In genomic region chr9:87324613-87325194, GRCh38 we compare ENCODE assay signal across 9 cellular contexts.
A peak's percentile ranks its signal among the peaks of the same experiment; 100 is the strongest.
DNase-seq lines count a peak whose midpoint lies in the region; ATAC-seq and TF ChIP-seq lines count a peak whose summit lies in the region.
"Had no signal": no experiment of that assay in that cellular context is flagged by ENCODE, and none has a peak within 500 bp of the region (broad histone marks: within the 10 kb centered on the region; RNA-seq: fewer than 3 reads in every experiment).

No MANE protein-coding gene starts in this region.

- H3K4me1 Mint-ChIP-seq in activated naive CD8-positive, alpha-beta T cell treated with anti-CD3 and anti-CD28 coated beads, Interleukin-2, amount 50 U/mL, for 24 hours: no peaks in the 10 kb centered on the region

- H3K4me3 Mint-ChIP-seq in activated naive CD8-positive, alpha-beta T cell treated with anti-CD3 and anti-CD28 coated beads, Interleukin-2, amount 50 U/mL, for 24 hours: no peak overlapping the region

- intact Hi-C loops in aorta (cut with DNase I): loop anchor here (1.0 to 10.0 kb wide), 7 partner anchors 177 to 892 kb away; no protein-coding TSS in a partner anchor

- peak; percentile 70 for TF ChIP-seq CTCF in HEK293 (tag by site-specific recombination; IDR thresholded peaks at IDR 0.05)

- no peaks in the 10 kb centered on the region for H3K27me3 ChIP-seq in aorta (ENCODE audit: control insufficient read depth in 1 of 2, insufficient read depth in 2 of 2, low read length in 1 of 2)

- H3K36me3 Mint-ChIP-seq in activated naive CD8-positive, alpha-beta T cell treated with anti-CD3 and anti-CD28 coated beads, Interleukin-2, amount 50 U/mL, for 24 hours (ENCODE audit: low read depth): no peaks in the 10 kb centered on the region

- ATAC-seq in aorta (ENCODE audit: low FRiP score): peak; percentile 83
- ATAC-seq in activated naive CD8-positive, alpha-beta T cell treated with anti-CD3 and anti-CD28 coated beads, Interleukin-2, amount 50 U/mL, for 24 hours: no peak

- WGBS in aorta, 2 donors: 1 to 3% methylated on average over 5 of the region's 5 CpGs

- H3K4me3 ChIP-seq in HEK293 (ENCODE audit: low read depth, low read length): no peak overlapping the region
- no peak overlapping the region for H3K4me3 ChIP-seq in aorta (ENCODE audit: low read length in 2 of 2)
- H3K4me3 ChIP-seq: skin epidermis had no signal

- H3K4me1 ChIP-seq in HEK293 (ENCODE audit: control insufficient read depth, insufficient read depth, low read length) (no peaks in the 10 kb centered on the region), aorta (ENCODE audit: control insufficient read depth in 1 of 2, insufficient read depth in 2 of 2, low read length in 2 of 2) (no peaks in the 10 kb centered on the region)

- peak; percentile 66 for DNase-seq in DMS53 (lab: John Stamatoyannopoulos, UW)
- DNase-seq in NCI-H460 (ENCODE audit: extremely low read depth, low read depth): peak; percentile 69
- DNase-seq in central memory CD4-positive, alpha-beta T cell: peak; percentile 11
- DNase-seq in kidney tubule cell (ENCODE audit: low spot score): peak; percentile 70
- DNase-seq in aorta: no peak
- no peak for DNase-seq in activated naive CD8-positive, alpha-beta T cell treated with anti-CD3 and anti-CD28 coated beads, Interleukin-2, amount 50 U/mL, for 24 hours
- no peak for DNase-seq in 8988T

- no peaks in the 10 kb centered on the region for H3K36me3 ChIP-seq in HEK293 (ENCODE audit: control insufficient read depth in 2 of 2, insufficient read depth in 1 of 2, low read length in 2 of 2)
- H3K36me3 ChIP-seq in aorta (ENCODE audit: control insufficient read depth in 1 of 2, insufficient read depth in 2 of 2, low read length in 1 of 2): no peaks in the 10 kb centered on the region

- no peak overlapping the region for H3K27ac Mint-ChIP-seq in activated naive CD8-positive, alpha-beta T cell treated with anti-CD3 and anti-CD28 coated beads, Interleukin-2, amount 50 U/mL, for 24 hours

- H3K27ac ChIP-seq in HEK293 (ENCODE audit: extremely low read depth, low read depth, low read length): no peak overlapping the region
- H3K27ac ChIP-seq in aorta (ENCODE audit: low read depth in 1 of 2, low read length in 2 of 2): no peak overlapping the region

- H3K27me3 Mint-ChIP-seq in activated naive CD8-positive, alpha-beta T cell treated with anti-CD3 and anti-CD28 coated beads, Interleukin-2, amount 50 U/mL, for 24 hours: peaks cover 12% of the 10 kb centered on the region

- no peaks in the 10 kb centered on the region for H3K9me3 Mint-ChIP-seq in activated naive CD8-positive, alpha-beta T cell treated with anti-CD3 and anti-CD28 coated beads, Interleukin-2, amount 50 U/mL, for 24 hours

- CTCF ChIA-PET in HEK293 (lab: Yijun Ruan, JAX): interaction anchor here (0.5 to 5.8 kb wide), 42 partner anchors 11 to 1452 kb away, joined by 3 to 58 read pairs (median 4); partner anchors contain the start of gene GAS1

- POLR2A ChIA-PET in HEK293 (lab: Yijun Ruan, JAX): no interaction called here

- H3K9me3 ChIP-seq in HEK293 (ENCODE audit: control insufficient read depth, insufficient read depth, low read depth, low read length) (no peaks in the 10 kb centered on the region), aorta (ENCODE audit: control insufficient read depth, low read length) (no peaks in the 10 kb centered on the region)

TF ChIP-seq in HEK293, 187 proteins besides CTCF, POLR2A, EP300 and RAD21:
- TF ChIP-seq ZNF501 (tag by site-specific recombination; IDR thresholded peaks at IDR 0.05) (no peak), KLF17 (tag by site-specific recombination; IDR thresholded peaks at IDR 0.05) (0 out of 2 replicates have a peak, but pooled peaks have one; percentile 41), YY1 (tag by site-specific recombination; IDR thresholded peaks at IDR 0.05) (0 out of 2 replicates have a peak, but pooled peaks have one; percentile 20), ZNF654 (tag by site-specific recombination; IDR thresholded peaks at IDR 0.05; ENCODE audit: low read depth) (peak; percentile 94), ZBTB8A (tag by site-specific recombination; IDR thresholded peaks at IDR 0.05) (0 out of 2 replicates have a peak, but pooled peaks have one; percentile 12), ZNF2 (tag by site-specific recombination; IDR thresholded peaks at IDR 0.05) (peak; percentile 53; the same call in 1 of the 2 replicates), ZNF660 (tag by site-specific recombination; IDR thresholded peaks at IDR 0.05) (0 out of 2 replicates have a peak, but pooled peaks have one; percentile 49), EGR2 (tag by site-specific recombination; IDR thresholded peaks at IDR 0.05; ENCODE audit: low read depth) (no peak), ZNF664 (tag by site-specific recombination; IDR thresholded peaks at IDR 0.05) (peak; percentile 65)

Comparison
In these comparisons a context has a peak if more than half of its experiments do, and no peak if none do; other contexts are left out.
1. DNase-seq: peak in DMS53 (single experiment), NCI-H460 (single experiment), central memory CD4-positive, alpha-beta T cell (single experiment) and kidney tubule cell (single experiment); none in aorta (0 of 2), activated naive CD8-positive, alpha-beta T cell treated with anti-CD3 and anti-CD28 coated beads, Interleukin-2, amount 50 U/mL, for 24 hours (single experiment) and 8988T (single experiment).